In the genomic region with DNA sequence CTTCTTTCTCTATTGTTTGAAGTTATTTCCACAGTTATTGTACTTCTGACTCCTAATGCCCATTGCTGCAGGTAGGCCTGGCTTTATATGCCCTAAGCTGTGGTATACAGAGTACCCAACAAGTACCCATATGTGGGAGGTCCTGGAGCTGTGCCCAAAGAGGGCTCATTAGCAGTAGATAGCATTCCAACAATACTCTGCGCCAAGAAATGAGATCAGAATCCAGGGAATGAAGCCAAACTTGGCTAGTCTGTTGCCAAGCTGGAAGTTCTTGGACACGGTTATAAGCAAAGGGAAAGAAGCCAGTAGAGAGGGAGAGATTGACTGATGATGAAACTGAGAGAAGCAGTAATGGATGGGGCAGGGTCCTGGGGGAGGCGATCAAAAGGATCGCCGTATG, we compare ENCODE assay signal across 1 cellular context.
TF ChIP-seq lines count a peak whose summit lies in the region.

No MANE protein-coding gene starts in this region.

TF ChIP-seq in H1, 55 proteins besides CTCF, POLR2A, EP300 and RAD21:
- TF ChIP-seq HDAC6 (IDR thresholded peaks at IDR 0.05; ENCODE audit: low read depth, low read length) (no peak), SAP30 (IDR thresholded peaks at IDR 0.05; ENCODE audit: insufficient read depth, insufficient replicate concordance, low read length) (no peak), SP4 (IDR thresholded peaks at IDR 0.05; ENCODE audit: low read length) (no peak), RBBP5 (IDR thresholded peaks at IDR 0.05; ENCODE audit: borderline replicate concordance, low read depth, low read length) (no peak), TAF7 (optimal IDR thresholded peaks at IDR 0.05; ENCODE audit: borderline replicate concordance, low read depth, low read length) (no peak), SP2 (IDR thresholded peaks at IDR 0.05; ENCODE audit: low read length) (no peak), PHF8 (conservative IDR thresholded peaks at IDR 0.05; ENCODE audit: low read depth, low read length) (no peak), TAF1 (IDR thresholded peaks at IDR 0.05; ENCODE audit: low read depth, low read length) (no peak), CEBPB (IDR thresholded peaks at IDR 0.05; ENCODE audit: low read depth, low read length) (no peak), KDM5A (IDR thresholded peaks at IDR 0.05; ENCODE audit: low read length) (no peak), FOSL1 (IDR thresholded peaks at IDR 0.05; ENCODE audit: insufficient read depth, low read depth, low read length) (no peak), SP1 (IDR thresholded peaks at IDR 0.05; ENCODE audit: low read depth, low read length) (no peak), TBP (IDR thresholded peaks at IDR 0.05; ENCODE audit: low read depth, low read length) (no peak)
- TF ChIP-seq, protein P1, sequence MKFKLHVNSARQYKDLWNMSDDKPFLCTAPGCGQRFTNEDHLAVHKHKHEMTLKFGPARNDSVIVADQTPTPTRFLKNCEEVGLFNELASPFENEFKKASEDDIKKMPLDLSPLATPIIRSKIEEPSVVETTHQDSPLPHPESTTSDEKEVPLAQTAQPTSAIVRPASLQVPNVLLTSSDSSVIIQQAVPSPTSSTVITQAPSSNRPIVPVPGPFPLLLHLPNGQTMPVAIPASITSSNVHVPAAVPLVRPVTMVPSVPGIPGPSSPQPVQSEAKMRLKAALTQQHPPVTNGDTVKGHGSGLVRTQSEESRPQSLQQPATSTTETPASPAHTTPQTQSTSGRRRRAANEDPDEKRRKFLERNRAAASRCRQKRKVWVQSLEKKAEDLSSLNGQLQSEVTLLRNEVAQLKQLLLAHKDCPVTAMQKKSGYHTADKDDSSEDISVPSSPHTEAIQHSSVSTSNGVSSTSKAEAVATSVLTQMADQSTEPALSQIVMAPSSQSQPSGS (IDR thresholded peaks at IDR 0.05; ENCODE audit: low read length): no peak
- TF ChIP-seq, protein P2, sequence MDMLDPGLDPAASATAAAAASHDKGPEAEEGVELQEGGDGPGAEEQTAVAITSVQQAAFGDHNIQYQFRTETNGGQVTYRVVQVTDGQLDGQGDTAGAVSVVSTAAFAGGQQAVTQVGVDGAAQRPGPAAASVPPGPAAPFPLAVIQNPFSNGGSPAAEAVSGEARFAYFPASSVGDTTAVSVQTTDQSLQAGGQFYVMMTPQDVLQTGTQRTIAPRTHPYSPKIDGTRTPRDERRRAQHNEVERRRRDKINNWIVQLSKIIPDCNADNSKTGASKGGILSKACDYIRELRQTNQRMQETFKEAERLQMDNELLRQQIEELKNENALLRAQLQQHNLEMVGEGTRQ (IDR thresholded peaks at IDR 0.05; ENCODE audit: low read length): no peak
